Comparison of ENCODE assay signal across 8 cellular contexts in genomic region chr18:76619342-76620315, GRCh38.
DNase-seq lines count a peak whose midpoint lies in the region; ATAC-seq and TF ChIP-seq lines count a peak whose summit lies in the region.

No MANE protein-coding gene starts in this region.

- no peaks in the 10 kb centered on the region for H3F3A ChIP-seq in SK-N-SH (replicated peaks; ENCODE audit: insufficient read depth)

- H3K27ac Mint-ChIP-seq in activated naive CD4-positive, alpha-beta T cell treated with anti-CD3 and anti-CD28 coated beads, Interleukin-2, amount 50 U/mL, for 72 hours, result no peak overlapping the region
- H3K27ac Mint-ChIP-seq in activated naive CD4-positive, alpha-beta T cell treated with anti-CD3 and anti-CD28 coated beads, Interleukin-2, amount 10 ng/mL, durations not matched to agents 7 days and 5 days, result no peak overlapping the region

- H3K27ac ChIP-seq in ectodermal cell (ENCODE audit: insufficient read depth, low read depth, low read length, poor library complexity, severe bottlenecking), result no peak overlapping the region
- H3K27ac ChIP-seq in mesodermal cell (ENCODE audit: low read depth, low read length, severe bottlenecking), result peak overlapping the region; percentile 80
- peak overlapping the region; percentile 60 for H3K27ac ChIP-seq in thymus (ENCODE audit: low read depth)
- H3K27ac ChIP-seq in SK-N-SH (ENCODE audit: low read depth in 2 of 2, low read length in 1 of 2), result no peak overlapping the region

- H3K4me3 ChIP-seq in ectodermal cell (ENCODE audit: insufficient read depth, low read depth, low read length) (peak overlapping the region; percentile 19), mesodermal cell (ENCODE audit: extremely low read depth, insufficient read depth, low read length, poor library complexity, severe bottlenecking) (peak overlapping the region; percentile 19), thymus (ENCODE audit: low read length) (peak overlapping the region; percentile 3), SK-N-SH (ENCODE audit: low read depth in 2 of 2, low read length in 1 of 2) (no peak overlapping the region)

- no peak for TF ChIP-seq RAD21 in SK-N-SH (IDR thresholded peaks at IDR 0.05; ENCODE audit: low read length)

- no peaks in the 10 kb centered on the region for H3K27me3 ChIP-seq in ectodermal cell (ENCODE audit: control insufficient read depth, insufficient read depth, low read length, poor library complexity, severe bottlenecking)
- no peaks in the 10 kb centered on the region for H3K27me3 ChIP-seq in thymus (ENCODE audit: control insufficient read depth, insufficient read depth)
- no peaks in the 10 kb centered on the region for H3K27me3 ChIP-seq in SK-N-SH (ENCODE audit: insufficient read depth)

- CTCF ChIA-PET in activated naive CD4-positive, alpha-beta T cell treated with anti-CD3 and anti-CD28 coated beads, Interleukin-2, amount 10 ng/mL, durations not matched to agents 7 days and 5 days (lab: Charles Lee), result interaction anchor here (1.6 kb wide), 1 partner anchor 90 kb away, joined by 6 read pairs; no protein-coding TSS in a partner anchor
- CTCF ChIA-PET in SK-N-SH (lab: Yijun Ruan, JAX), result interaction anchor here (0.7 to 1.6 kb wide), 2 partner anchors 221 kb away, joined by 3 to 5 read pairs; no protein-coding TSS in a partner anchor

- H3K9me3 ChIP-seq in ectodermal cell (ENCODE audit: control insufficient read depth, low read length), result no peaks in the 10 kb centered on the region
- H3K9me3 ChIP-seq in mesodermal cell (ENCODE audit: control insufficient read depth, low read length), result no peaks in the 10 kb centered on the region
- no peaks in the 10 kb centered on the region for H3K9me3 ChIP-seq in thymus (ENCODE audit: control insufficient read depth)
- no peaks in the 10 kb centered on the region for H3K9me3 ChIP-seq in SK-N-SH

- H3K4me1 Mint-ChIP-seq in activated naive CD4-positive, alpha-beta T cell treated with anti-CD3 and anti-CD28 coated beads, Interleukin-2, amount 10 ng/mL, durations not matched to agents 7 days and 5 days, result peaks cover 21% of the 10 kb centered on the region

- no peak for DNase-seq in activated naive CD4-positive, alpha-beta T cell treated with anti-CD3 and anti-CD28 coated beads, Interleukin-2, amount 50 U/mL, for 72 hours (ENCODE audit: low spot score in 2 of 2)
- DNase-seq in activated naive CD4-positive, alpha-beta T cell treated with anti-CD3 and anti-CD28 coated beads, Interleukin-2, amount 10 ng/mL, durations not matched to agents 7 days and 5 days, result no peak
- peak; percentile 74 for DNase-seq in NCI-H2227 treated with DMSO at 0.1 percent for 48 hours (lab: John Stamatoyannopoulos, UW)
- no peak for DNase-seq in H4 (ENCODE audit: low spot score)
- no peak for DNase-seq in SK-N-SH

- TF ChIP-seq CTCF in SK-N-SH (IDR thresholded peaks at IDR 0.05), result no peak

- no peak overlapping the region for H2AFZ ChIP-seq in SK-N-SH (ENCODE audit: low read depth)

- TF ChIP-seq EP300 in SK-N-SH (IDR thresholded peaks at IDR 0.05; ENCODE audit: borderline replicate concordance in 1 of 2, low read depth in 1 of 2, low read length in 1 of 2), result no peak

- no peaks in the 10 kb centered on the region for H3K9me2 ChIP-seq in SK-N-SH

- ATAC-seq in activated naive CD4-positive, alpha-beta T cell treated with anti-CD3 and anti-CD28 coated beads, Interleukin-2, amount 50 U/mL, for 72 hours, result peak; percentile 16 to 24

- H3K9me3 Mint-ChIP-seq in activated naive CD4-positive, alpha-beta T cell treated with anti-CD3 and anti-CD28 coated beads, Interleukin-2, amount 50 U/mL, for 72 hours, result no peaks in the 10 kb centered on the region
- no peaks in the 10 kb centered on the region for H3K9me3 Mint-ChIP-seq in activated naive CD4-positive, alpha-beta T cell treated with anti-CD3 and anti-CD28 coated beads, Interleukin-2, amount 10 ng/mL, durations not matched to agents 7 days and 5 days

- H3K79me2 ChIP-seq in SK-N-SH (ENCODE audit: insufficient read depth), result no peaks in the 10 kb centered on the region

- peaks cover 37% of the 10 kb centered on the region for H3K4me1 ChIP-seq in ectodermal cell (ENCODE audit: control insufficient read depth, insufficient read depth, low read length)
- H3K4me1 ChIP-seq in mesodermal cell (ENCODE audit: control insufficient read depth, insufficient read depth, low read length, poor library complexity, severe bottlenecking), result peaks cover 28% of the 10 kb centered on the region
- H3K4me1 ChIP-seq in thymus (ENCODE audit: control insufficient read depth, insufficient read depth, low read length), result no peaks in the 10 kb centered on the region
- H3K4me1 ChIP-seq in SK-N-SH (ENCODE audit: control insufficient read depth in 1 of 2, insufficient read depth in 2 of 2, low read depth in 1 of 2, low read length in 1 of 2), result no peaks in the 10 kb centered on the region; a peak in 1 of 4 replicates

- no peaks in the 10 kb centered on the region for H3K36me3 Mint-ChIP-seq in activated naive CD4-positive, alpha-beta T cell treated with anti-CD3 and anti-CD28 coated beads, Interleukin-2, amount 50 U/mL, for 72 hours
- H3K36me3 Mint-ChIP-seq in activated naive CD4-positive, alpha-beta T cell treated with anti-CD3 and anti-CD28 coated beads, Interleukin-2, amount 10 ng/mL, durations not matched to agents 7 days and 5 days, result no peaks in the 10 kb centered on the region

- POLR2A ChIA-PET in SK-N-SH (lab: Yijun Ruan, JAX), result no interaction called here

- H3K27me3 Mint-ChIP-seq in activated naive CD4-positive, alpha-beta T cell treated with anti-CD3 and anti-CD28 coated beads, Interleukin-2, amount 10 ng/mL, durations not matched to agents 7 days and 5 days, result peaks cover 57% of the 10 kb centered on the region

- no peaks in the 10 kb centered on the region for H4K20me1 ChIP-seq in SK-N-SH (ENCODE audit: insufficient read depth)

- H3K4me2 ChIP-seq in SK-N-SH, result no peak overlapping the region

- WGBS in ectodermal cell, 2 experiments, result 19 to 20% methylated on average over 38 of the region's 38 CpGs
- 28 to 29% methylated on average over 25 to 27 of the region's 38 CpGs for WGBS in mesodermal cell (ENCODE audit: insufficient coverage in 2 of 2), 2 experiments
- WGBS in thymus, result 65% methylated on average over 38 of the region's 38 CpGs
- 62% methylated on average over 23 of the region's 38 CpGs for WGBS in SK-N-SH (ENCODE audit: low lambda C conversion rate)

- no peak overlapping the region for H3K4me3 Mint-ChIP-seq in activated naive CD4-positive, alpha-beta T cell treated with anti-CD3 and anti-CD28 coated beads, Interleukin-2, amount 10 ng/mL, durations not matched to agents 7 days and 5 days

- no peaks in the 10 kb centered on the region for H3K36me3 ChIP-seq in ectodermal cell (ENCODE audit: control insufficient read depth, insufficient read depth, low read length)
- H3K36me3 ChIP-seq in mesodermal cell (ENCODE audit: control insufficient read depth, insufficient read depth, low read length), result no peaks in the 10 kb centered on the region
- H3K36me3 ChIP-seq in thymus (ENCODE audit: control insufficient read depth, insufficient read depth), result no peaks in the 10 kb centered on the region
- no peaks in the 10 kb centered on the region for H3K36me3 ChIP-seq in SK-N-SH (replicated peaks in 1 of 2; ENCODE audit: control insufficient read depth in 1 of 2, insufficient read depth in 2 of 2, low read length in 1 of 2)

- no peak overlapping the region for H3K9ac ChIP-seq in SK-N-SH

TF ChIP-seq in SK-N-SH, 30 proteins besides CTCF, POLR2A, EP300 and RAD21:
- TF ChIP-seq USF1 (IDR thresholded peaks at IDR 0.05; ENCODE audit: borderline replicate concordance, low read depth), result no peak
- TF ChIP-seq NFIC (IDR thresholded peaks at IDR 0.05; ENCODE audit: borderline replicate concordance), result no peak
- TF ChIP-seq SMC3 (IDR thresholded peaks at IDR 0.05; ENCODE audit: low read depth, low read length), result no peak
- no peak for TF ChIP-seq RXRA (IDR thresholded peaks at IDR 0.05; ENCODE audit: borderline replicate concordance, low read depth)
- TF ChIP-seq EZH2phosphoT487 (IDR thresholded peaks at IDR 0.05; ENCODE audit: borderline replicate concordance, low read depth), result no peak
- no peak for TF ChIP-seq IRF3 (IDR thresholded peaks at IDR 0.05; ENCODE audit: low read depth, low read length)
- TF ChIP-seq FOSL2 (IDR thresholded peaks at IDR 0.05; ENCODE audit: borderline replicate concordance, low read depth), result no peak
- no peak for TF ChIP-seq GATA2 (CRISPR knock-in tag; IDR thresholded peaks at IDR 0.05)
- no peak for TF ChIP-seq MEF2A (IDR thresholded peaks at IDR 0.05; ENCODE audit: borderline replicate concordance, low read depth)
- TF ChIP-seq CHD2 (IDR thresholded peaks at IDR 0.05; ENCODE audit: low read length, partially characterized antibody), result no peak
- TF ChIP-seq YY1 (IDR thresholded peaks at IDR 0.05; ENCODE audit: low read depth), result no peak
- TF ChIP-seq FOXJ3 (CRISPR knock-in tag; IDR thresholded peaks at IDR 0.05), result no peak
- no peak for TF ChIP-seq FOXM1 (IDR thresholded peaks at IDR 0.05; ENCODE audit: low read depth)
- TF ChIP-seq RFX5 (IDR thresholded peaks at IDR 0.05; ENCODE audit: low read length), result no peak
- TF ChIP-seq TEAD4 (IDR thresholded peaks at IDR 0.05; ENCODE audit: borderline replicate concordance, insufficient read depth), result no peak
- no peak for TF ChIP-seq RCOR1 (IDR thresholded peaks at IDR 0.05; ENCODE audit: low read length)
- no peak for TF ChIP-seq ELF1 (IDR thresholded peaks at IDR 0.05)
- TF ChIP-seq NRF1 (IDR thresholded peaks at IDR 0.05; ENCODE audit: low read depth, low read length), result no peak
- no peak for TF ChIP-seq SIN3A (IDR thresholded peaks at IDR 0.05; ENCODE audit: borderline replicate concordance, low read depth, low read length)

Comparison
In these comparisons a context has a peak if more than half of its experiments do, and no peak if none do; other contexts are left out.
1. H3K27ac ChIP-seq: peak in mesodermal cell (single experiment) and thymus (single experiment); none in ectodermal cell (single experiment) and SK-N-SH (0 of 2).
2. H3K4me3 ChIP-seq: peak in ectodermal cell (single experiment), mesodermal cell (single experiment) and thymus (single experiment); none in SK-N-SH (0 of 2).